ENCODE assay signal across 24 cellular contexts in the genomic region with DNA sequence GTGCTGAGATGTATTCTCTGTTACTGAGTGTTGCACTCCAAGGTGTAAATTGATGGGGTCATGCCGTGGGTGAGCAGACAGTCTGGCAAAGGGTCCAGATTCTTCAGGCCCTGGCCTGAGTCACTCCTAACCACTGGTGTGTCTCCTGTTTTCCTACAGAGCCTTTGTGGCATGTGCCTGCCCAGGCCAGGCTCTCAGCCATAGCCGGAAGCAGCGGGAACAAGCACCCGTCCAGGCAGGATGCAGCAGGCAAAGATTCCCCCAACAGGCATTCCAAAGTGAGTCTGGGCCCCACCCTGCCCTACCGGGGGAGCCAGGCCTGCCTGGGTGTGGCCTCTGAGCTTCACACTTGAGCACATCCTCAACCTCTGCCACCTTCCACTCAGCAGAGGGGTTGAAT.
DNase-seq lines count a peak whose midpoint lies in the region; ATAC-seq, FAIRE-seq and TF ChIP-seq lines count a peak whose summit lies in the region.
"Had no signal": no experiment of that assay in that cellular context is flagged by ENCODE, and none has a peak within 500 bp of the region (broad histone marks: within the 10 kb centered on the region; RNA-seq: fewer than 3 reads in every experiment).

No MANE protein-coding gene starts in this region.

- H3K27me3 ChIP-seq in astrocyte (ENCODE audit: insufficient read depth, low read length) (no peaks in the 10 kb centered on the region), tibial nerve (no peaks in the 10 kb centered on the region)
- H3K27me3 ChIP-seq: BE2C had no signal

- peaks cover 36% of the 10 kb centered on the region for H3K36me3 Mint-ChIP-seq in astrocyte (ENCODE audit: low read depth, unreplicated experiment)
- peaks cover 36% of the 10 kb centered on the region for H3K36me3 Mint-ChIP-seq in activated naive CD8-positive, alpha-beta T cell treated with anti-CD3 and anti-CD28 coated beads for 36 hours

- H3K9me3 ChIP-seq in astrocyte (ENCODE audit: insufficient read depth, low read depth, low read length) (peaks cover 7% of the 10 kb centered on the region), tibial nerve (peaks cover 0 to 14% (median 4%) of the 10 kb centered on the region in 4 donors)
- H3K9me3 ChIP-seq: SK-N-SH had no signal

- no peak for TF ChIP-seq CTCF in astrocyte (IDR thresholded peaks at IDR 0.05; ENCODE audit: insufficient read depth, low read depth, low read length)
- no peak for TF ChIP-seq CTCF in epithelial cell of proximal tubule (conservative IDR thresholded peaks at IDR 0.05; ENCODE audit: low read depth, low read length)
- no peak for TF ChIP-seq CTCF in omental fat pad (IDR thresholded peaks at IDR 0.05)
- no peak for TF ChIP-seq CTCF in tibial nerve (IDR thresholded peaks at IDR 0.05)

- no peak overlapping the region for H3K4me3 ChIP-seq in astrocyte (ENCODE audit: insufficient read depth, low read depth, low read length)
- no peak overlapping the region for H3K4me3 ChIP-seq in epithelial cell of proximal tubule (ENCODE audit: low read depth, low read length)
- no peak overlapping the region for H3K4me3 ChIP-seq in tibial nerve

- peak; percentile 34 for DNase-seq in M059J (ENCODE audit: low read depth)
- DNase-seq in astrocyte (ENCODE audit: low read depth), result peak; percentile 53
- peak; percentile 33 for DNase-seq in epithelial cell of proximal tubule (ENCODE audit: low read depth)
- DNase-seq in omental fat pad (ENCODE audit: low spot score), result no peak
- no peak for DNase-seq in activated naive CD8-positive, alpha-beta T cell treated with anti-CD3 and anti-CD28 coated beads for 36 hours
- DNase-seq in tibial nerve (ENCODE audit: low spot score in 2 of 2), result no peak
- DNase-seq: BE2C; Caco-2; CD4-positive, alpha-beta T cell; H9; IMR-90; MM.1S; NCI-H1092 treated with DMSO at 0.1 percent for 48 hours; NCI-H146; NCI-H2081; NCI-H510A; NCI-H748 treated with DMSO at 0.1 percent for 48 hours; NK-92 treated with Interleukin-12 subunit alpha and Interleukin-12 subunit beta, amount 100 ng/mL, for 24 hours; SHP77 treated with DMSO at 0.1 percent for 48 hours; SK-N-SH had no signal

- FAIRE-seq in astrocyte (lab: Jason Lieb, UNC), result no peak
- FAIRE-seq: G401.6, HTR-8/SVneo had no signal

- H3K4me2 ChIP-seq in astrocyte (ENCODE audit: low read length), result no peak overlapping the region
- H3K4me2 ChIP-seq: SK-N-SH had no signal

- no peak overlapping the region for H2AFZ ChIP-seq in astrocyte (ENCODE audit: low read depth, low read length)

- H3K4me1 ChIP-seq in astrocyte (ENCODE audit: insufficient read depth, low read length), result no peaks in the 10 kb centered on the region
- no peaks in the 10 kb centered on the region for H3K4me1 ChIP-seq in tibial nerve
- H3K4me1 ChIP-seq: BE2C, Caco-2 had no signal

- H3K27me3 Mint-ChIP-seq in astrocyte (ENCODE audit: low read depth, unreplicated experiment), result no peaks in the 10 kb centered on the region
- no peaks in the 10 kb centered on the region for H3K27me3 Mint-ChIP-seq in activated naive CD8-positive, alpha-beta T cell treated with anti-CD3 and anti-CD28 coated beads for 36 hours
- H3K27me3 Mint-ChIP-seq: CD4-positive, alpha-beta T cell had no signal

- WGBS in tibial nerve, 2 donors, result 91 to 95% methylated on average over 5 of the region's 5 CpGs

- TF ChIP-seq POLR2A in tibial nerve (IDR thresholded peaks at IDR 0.05), result no peak

- H4K20me1 ChIP-seq in astrocyte (ENCODE audit: insufficient read depth, low read length), result no peaks in the 10 kb centered on the region

- ATAC-seq in omental fat pad (ENCODE audit: low FRiP score) (no peak), HG03175 (IDR thresholded peaks at IDR 0.05; ENCODE audit: unreplicated experiment) (no peak)

- H3K4me1 Mint-ChIP-seq in astrocyte (ENCODE audit: low read depth, unreplicated experiment), result no peaks in the 10 kb centered on the region
- H3K4me1 Mint-ChIP-seq in activated naive CD8-positive, alpha-beta T cell treated with anti-CD3 and anti-CD28 coated beads for 36 hours, result no peaks in the 10 kb centered on the region
- H3K4me1 Mint-ChIP-seq: H9 had no signal

- no peak overlapping the region for H3K27ac Mint-ChIP-seq in astrocyte (ENCODE audit: unreplicated experiment)
- H3K27ac Mint-ChIP-seq in activated naive CD8-positive, alpha-beta T cell treated with anti-CD3 and anti-CD28 coated beads for 36 hours, result no peak overlapping the region
- H3K27ac Mint-ChIP-seq: CD4-positive, alpha-beta T cell had no signal

- H3K9ac ChIP-seq in astrocyte (ENCODE audit: low read length), result no peak overlapping the region
- H3K9ac ChIP-seq: SK-N-SH had no signal

- TF ChIP-seq EP300 in tibial nerve (IDR thresholded peaks at IDR 0.05), result no peak

- no peak overlapping the region for H3K27ac ChIP-seq in astrocyte (ENCODE audit: low read depth, low read length)
- H3K27ac ChIP-seq in tibial nerve, result no peak overlapping the region
- H3K27ac ChIP-seq: HL-60 had no signal

- H3K4me3 Mint-ChIP-seq in astrocyte (ENCODE audit: unreplicated experiment), result no peak overlapping the region
- no peak overlapping the region for H3K4me3 Mint-ChIP-seq in activated naive CD8-positive, alpha-beta T cell treated with anti-CD3 and anti-CD28 coated beads for 36 hours
- H3K4me3 Mint-ChIP-seq: CD4-positive, alpha-beta T cell; H9 had no signal

- no peaks in the 10 kb centered on the region for H3K79me2 ChIP-seq in astrocyte (ENCODE audit: insufficient read depth, low read length)

- peaks cover 9% of the 10 kb centered on the region for H3K9me3 Mint-ChIP-seq in astrocyte (ENCODE audit: unreplicated experiment)
- H3K9me3 Mint-ChIP-seq in activated naive CD8-positive, alpha-beta T cell treated with anti-CD3 and anti-CD28 coated beads for 36 hours, result peaks cover 5% of the 10 kb centered on the region
- H3K9me3 Mint-ChIP-seq: CD4-positive, alpha-beta T cell had no signal

- H3K36me3 ChIP-seq in astrocyte (ENCODE audit: insufficient read depth, low read length), result peaks cover 11% of the 10 kb centered on the region
- peaks cover 4 to 94% (median 20%) of the 10 kb centered on the region in 3 donors for H3K36me3 ChIP-seq in tibial nerve

Comparison
In these comparisons a context has a peak if more than half of its experiments do, and no peak if none do; other contexts are left out.
1. DNase-seq: peak in M059J (single experiment), astrocyte (single experiment) and epithelial cell of proximal tubule (single experiment); none in omental fat pad (single experiment), activated naive CD8-positive, alpha-beta T cell treated with anti-CD3 and anti-CD28 coated beads for 36 hours (single experiment) and tibial nerve (0 of 2).